1 cellular context compared by ENCODE assay signal in genomic region chr11:49059012-49059411, GRCh38. TPM values are rescaled to one million over a fixed set of nuclear protein-coding genes. Genes with fewer than 3 reads are reported as not detected.
"Had no signal": no experiment of that assay in that cellular context is flagged by ENCODE, and none has a peak within 500 bp of the region (broad histone marks: within the 10 kb centered on the region; RNA-seq: fewer than 3 reads in every experiment).

Gene TRIM64C, minus strand, starts transcription at chr11:49059112. Its CDS starts 0 bp downstream, at chr11:49059112.

RNA-seq across cellular contexts. Expression of gene TRIM64C, which starts in this region (rescaled TPM):
- polyA plus RNA-seq: SK-N-SH had no signal
